1 cellular context compared by ENCODE assay signal in genomic region chr1:240498335-240498734, GRCh38.
TF ChIP-seq lines count a peak whose summit lies in the region.

No MANE protein-coding gene starts in this region.

TF ChIP-seq in GM23338, 12 proteins besides CTCF, POLR2A, EP300 and RAD21 (continued from another document):
- no peak for TF ChIP-seq JUNB (IDR thresholded peaks at IDR 0.05; ENCODE audit: unreplicated experiment)
- TF ChIP-seq ZNF462 (CRISPR knock-in tag; IDR thresholded peaks at IDR 0.05): no peak
TF ChIP-seq in GM23338: peak in this region for 0.
